1 cellular context compared by ENCODE assay signal in the genomic region with DNA sequence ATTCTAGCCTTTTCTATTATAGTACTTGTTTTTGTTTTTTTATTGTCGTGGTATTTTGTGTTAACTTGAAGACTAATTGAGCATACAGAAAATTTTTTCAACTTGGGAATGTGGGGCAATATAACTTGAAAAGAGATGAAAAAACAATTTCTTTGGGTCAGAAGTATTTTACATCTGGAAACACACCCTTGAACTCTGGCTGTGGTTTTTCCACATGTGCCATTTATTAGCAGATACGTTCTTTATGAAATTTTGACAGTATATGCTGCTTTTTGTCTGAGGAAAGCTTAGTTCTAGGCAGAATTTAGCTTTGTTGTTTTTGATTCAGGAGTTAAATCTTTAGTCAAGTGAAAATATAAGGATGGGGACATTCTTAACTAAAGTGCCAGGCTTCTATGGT.
TF ChIP-seq lines count a peak whose summit lies in the region.

No MANE protein-coding gene starts in this region.

TF ChIP-seq in HepG2, 621 proteins besides CTCF, POLR2A, EP300 and RAD21:
- TF ChIP-seq, protein P1, sequence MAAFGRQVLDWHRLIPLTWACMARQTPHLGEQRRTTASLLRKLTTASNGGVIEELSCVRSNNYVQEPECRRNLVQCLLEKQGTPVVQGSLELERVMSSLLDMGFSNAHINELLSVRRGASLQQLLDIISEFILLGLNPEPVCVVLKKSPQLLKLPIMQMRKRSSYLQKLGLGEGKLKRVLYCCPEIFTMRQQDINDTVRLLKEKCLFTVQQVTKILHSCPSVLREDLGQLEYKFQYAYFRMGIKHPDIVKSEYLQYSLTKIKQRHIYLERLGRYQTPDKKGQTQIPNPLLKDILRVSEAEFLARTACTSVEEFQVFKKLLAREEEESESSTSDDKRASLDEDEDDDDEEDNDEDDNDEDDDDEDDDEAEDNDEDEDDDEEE (CRISPR knock-in tag; IDR thresholded peaks at IDR 0.05) = no peak
- TF ChIP-seq FOXK2 (IDR thresholded peaks at IDR 0.05) (no peak), MXD3 (CRISPR knock-in tag; IDR thresholded peaks at IDR 0.05) (no peak), CREB1 (IDR thresholded peaks at IDR 0.05) (no peak), CREB1 (CRISPR knock-in tag; IDR thresholded peaks at IDR 0.05) (no peak)
